In genomic region chr20:9332783-9333482, GRCh38 we compare ENCODE assay signal across 21 cellular contexts.
A peak's percentile ranks its signal among the peaks of the same experiment; 100 is the strongest.
DNase-seq lines count a peak whose midpoint lies in the region; ATAC-seq and TF ChIP-seq lines count a peak whose summit lies in the region.
"Had no signal": no experiment of that assay in that cellular context is flagged by ENCODE, and none has a peak within 500 bp of the region (broad histone marks: within the 10 kb centered on the region; RNA-seq: fewer than 3 reads in every experiment).

No MANE protein-coding gene starts in this region.

- H3K36me3 Mint-ChIP-seq in neural progenitor cell = no peaks in the 10 kb centered on the region
- H3K36me3 Mint-ChIP-seq: activated naive CD4-positive, alpha-beta T cell treated with anti-CD3 and anti-CD28 coated beads, Interleukin-2, amount 10 ng/mL, durations not matched to agents 7 days and 5 days had no signal

- no peaks in the 10 kb centered on the region for H3K9me3 ChIP-seq in neural progenitor cell (ENCODE audit: low read depth)
- H3K9me3 ChIP-seq: Peyer's patch, spleen, stomach, upper lobe of left lung had no signal

- H3K27ac ChIP-seq in neural progenitor cell = peak overlapping the region; percentile 84
- H3K27ac ChIP-seq: spleen, stomach, upper lobe of left lung had no signal

- no peak overlapping the region for H3K4me3 Mint-ChIP-seq in neural progenitor cell
- H3K4me3 Mint-ChIP-seq: activated naive CD4-positive, alpha-beta T cell treated with anti-CD3 and anti-CD28 coated beads, Interleukin-2, amount 10 ng/mL, durations not matched to agents 7 days and 5 days had no signal

- H3K27me3 ChIP-seq in neural progenitor cell = no peaks in the 10 kb centered on the region
- H3K27me3 ChIP-seq: Peyer's patch, spleen, stomach, upper lobe of left lung had no signal

- no peak for TF ChIP-seq CTCF in neural progenitor cell (IDR thresholded peaks at IDR 0.05)

- no peak overlapping the region for H3K9ac ChIP-seq in neural progenitor cell

- no peaks in the 10 kb centered on the region for H4K20me1 ChIP-seq in neural progenitor cell (ENCODE audit: low read depth)

- H3F3A ChIP-seq in neural progenitor cell (ENCODE audit: low read depth) = peaks cover 27% of the 10 kb centered on the region

- no peak for TF ChIP-seq POLR2A in GM18505 (IDR thresholded peaks at IDR 0.05; ENCODE audit: borderline replicate concordance, extremely low read depth, insufficient read depth, insufficient read length)

- ATAC-seq in GM18505 (IDR thresholded peaks at IDR 0.05; ENCODE audit: unreplicated experiment) = no peak
- ATAC-seq in Right ventricle myocardium superior (ENCODE audit: poor library complexity) = no peak

- H3K4me1 Mint-ChIP-seq in neural progenitor cell = peaks cover 22% of the 10 kb centered on the region
- H3K4me1 Mint-ChIP-seq: activated naive CD4-positive, alpha-beta T cell treated with anti-CD3 and anti-CD28 coated beads, Interleukin-2, amount 10 ng/mL, durations not matched to agents 7 days and 5 days had no signal

- intact Hi-C loops in Right ventricle myocardium superior (cut with DNase I) = no loop called here

- H3K9me3 Mint-ChIP-seq in neural progenitor cell = no peaks in the 10 kb centered on the region
- H3K9me3 Mint-ChIP-seq: activated naive CD4-positive, alpha-beta T cell treated with anti-CD3 and anti-CD28 coated beads, Interleukin-2, amount 10 ng/mL, durations not matched to agents 7 days and 5 days had no signal

- H3K4me3 ChIP-seq in neural progenitor cell = no peak overlapping the region
- H3K4me3 ChIP-seq: Peyer's patch, spleen, stomach, upper lobe of left lung had no signal

- H3K27ac Mint-ChIP-seq in neural progenitor cell = no peak overlapping the region
- H3K27ac Mint-ChIP-seq: activated naive CD4-positive, alpha-beta T cell treated with anti-CD3 and anti-CD28 coated beads, Interleukin-2, amount 10 ng/mL, durations not matched to agents 7 days and 5 days had no signal

- DNase-seq in NCI-H1417 (lab: John Stamatoyannopoulos, UW) = peak; percentile 24 to 71 (median 67)
- DNase-seq in NCI-H1417 treated with DMSO at 0.1 percent for 48 hours (lab: John Stamatoyannopoulos, UW) = no peak
- DNase-seq in NCI-H1105 (lab: John Stamatoyannopoulos, UW) = peak; percentile 21
- peak; percentile 40 for DNase-seq in NCI-H748 treated with DMSO at 0.1 percent for 48 hours (lab: John Stamatoyannopoulos, UW)
- no peak for DNase-seq in neural progenitor cell (ENCODE audit: low spot score)
- no peak for DNase-seq in Right ventricle myocardium superior
- DNase-seq in NCI-H526 (lab: John Stamatoyannopoulos, UW) = no peak
- DNase-seq: activated CD8-positive, alpha-beta memory T cell treated with anti-CD3 and anti-CD28 coated beads for 24 hours; activated naive CD4-positive, alpha-beta T cell treated with anti-CD3 and anti-CD28 coated beads, Interleukin-2, amount 10 ng/mL, durations not matched to agents 7 days and 5 days; activated T-cell treated with anti-CD3 and anti-CD28 coated beads, Interleukin-2, amount 50 U/mL, for 48 hours; central memory CD4-positive, alpha-beta T cell; foreskin melanocyte; hypothalamus; NCI-H2081 treated with DMSO at 0.1 percent for 48 hours; Peyer's patch; spleen; stimulated activated CD4-positive, alpha-beta T cell treated with anti-CD3 and anti-CD28 coated beads, Interleukin-4, amount 100 ng/mL, for 24 hours; stomach; T1000; upper lobe of left lung had no signal

- H3K27me3 Mint-ChIP-seq in neural progenitor cell (ENCODE audit: insufficient read depth, low read depth) = no peaks in the 10 kb centered on the region
- H3K27me3 Mint-ChIP-seq: activated naive CD4-positive, alpha-beta T cell treated with anti-CD3 and anti-CD28 coated beads, Interleukin-2, amount 10 ng/mL, durations not matched to agents 7 days and 5 days had no signal

- H3K4me1 ChIP-seq in neural progenitor cell = peaks cover 47% of the 10 kb centered on the region
- H3K4me1 ChIP-seq: spleen had no signal

- no peak overlapping the region for H2AFZ ChIP-seq in neural progenitor cell (replicated peaks)

- H3K4me2 ChIP-seq in neural progenitor cell = peak overlapping the region; percentile 68

- H3K79me2 ChIP-seq in neural progenitor cell (ENCODE audit: low read depth) = no peaks in the 10 kb centered on the region

- H3K36me3 ChIP-seq in neural progenitor cell = no peaks in the 10 kb centered on the region
- H3K36me3 ChIP-seq: Peyer's patch, spleen, stomach, upper lobe of left lung had no signal

Comparison
In these comparisons a context has a peak if more than half of its experiments do, and no peak if none do; other contexts are left out.
1. DNase-seq: peak in NCI-H1417 (3 of 3), NCI-H1105 (single experiment) and NCI-H748 treated with DMSO at 0.1 percent for 48 hours (single experiment); none in NCI-H1417 treated with DMSO at 0.1 percent for 48 hours (single experiment), neural progenitor cell (single experiment), Right ventricle myocardium superior (single experiment) and NCI-H526 (0 of 2).